In genomic region chr10:3698312-3698711, GRCh38 we compare ENCODE assay signal across 8 cellular contexts.
"Had no signal": no experiment of that assay in that cellular context is flagged by ENCODE, and none has a peak within 500 bp of the region (broad histone marks: within the 10 kb centered on the region; RNA-seq: fewer than 3 reads in every experiment).

No MANE protein-coding gene starts in this region.

- H3K27ac ChIP-seq: HL-60 had no signal

- ATAC-seq: GM23338, HepG2 had no signal

- FAIRE-seq: H1, H54, HepG2 had no signal

- DNase-seq: H9, HCEC 1CT, KBM-7 had no signal

- H3K4me3 ChIP-seq: GM23338 had no signal
